In genomic region chr3:138180375-138181029, GRCh38 we compare ENCODE assay signal across 9 cellular contexts. TPM values are rescaled to one million over a fixed set of nuclear protein-coding genes. Genes with fewer than 3 reads are reported as not detected.
DNase-seq lines count a peak whose midpoint lies in the region; ATAC-seq and FAIRE-seq lines count a peak whose summit lies in the region.
"Had no signal": no experiment of that assay in that cellular context is flagged by ENCODE, and none has a peak within 500 bp of the region (broad histone marks: within the 10 kb centered on the region; RNA-seq: fewer than 3 reads in every experiment).

No MANE protein-coding gene starts in this region.

- H3K9me3 ChIP-seq in mesenchymal stem cell (ENCODE audit: control insufficient read depth, low read length) (no peaks in the 10 kb centered on the region), aorta (ENCODE audit: control insufficient read depth, low read length) (no peaks in the 10 kb centered on the region)

- H3K4ac ChIP-seq in mesenchymal stem cell (ENCODE audit: low read depth in 1 of 2, low read length in 2 of 2), result no peak overlapping the region

- H3K27me3 ChIP-seq in mesenchymal stem cell (ENCODE audit: control insufficient read depth in 1 of 2, insufficient read depth in 1 of 2, low read length in 2 of 2) (peaks cover 0 to 4% of the 10 kb centered on the region in 2 experiments), aorta (ENCODE audit: control insufficient read depth in 1 of 2, insufficient read depth in 2 of 2, low read length in 1 of 2) (no peaks in the 10 kb centered on the region)

- peak; percentile 69 for FAIRE-seq in RCC 7860 (lab: Jason Lieb, UNC)

- no peak overlapping the region for H2AFZ ChIP-seq in mesenchymal stem cell (ENCODE audit: low read depth, low read length)

- H3K4me3 ChIP-seq in mesenchymal stem cell (ENCODE audit: insufficient read depth in 1 of 2, low read depth in 1 of 2, low read length in 2 of 2), result no peak overlapping the region
- H3K4me3 ChIP-seq in aorta (ENCODE audit: low read length in 2 of 2), result no peak overlapping the region

- H3K36me3 ChIP-seq in mesenchymal stem cell (ENCODE audit: control insufficient read depth in 1 of 2, insufficient read depth in 2 of 2, low read depth in 1 of 2, low read length in 2 of 2) (no peaks in the 10 kb centered on the region), aorta (ENCODE audit: control insufficient read depth in 1 of 2, insufficient read depth in 2 of 2, low read length in 1 of 2) (no peaks in the 10 kb centered on the region)

- H2BK120ac ChIP-seq in mesenchymal stem cell (ENCODE audit: low read depth, low read length), result no peak overlapping the region

- H4K8ac ChIP-seq in mesenchymal stem cell (ENCODE audit: low read length), result no peak overlapping the region

- no peak overlapping the region for H4K91ac ChIP-seq in mesenchymal stem cell (ENCODE audit: low read length)

- no peak overlapping the region for H3K9ac ChIP-seq in mesenchymal stem cell (ENCODE audit: low read length)

- DNase-seq in Daoy (ENCODE audit: low read depth) (peak; percentile 29), LoVo (ENCODE audit: low spot score) (peak; percentile 58), RCC 7860 (ENCODE audit: low spot score) (peak; percentile 45), mesenchymal stem cell (peak; percentile 36), NK-92 (lab: John Stamatoyannopoulos, UW; ENCODE audit: unreplicated experiment) (no peak), aorta (no peak)
- DNase-seq in central memory CD4-positive, alpha-beta T cell, result peak; percentile 16

- H3K27ac ChIP-seq in mesenchymal stem cell (ENCODE audit: low read length, poor library complexity, severe bottlenecking) (no peak overlapping the region), aorta (ENCODE audit: low read depth in 1 of 2, low read length in 2 of 2) (no peak overlapping the region)

- no peak overlapping the region for H3K4me2 ChIP-seq in mesenchymal stem cell (ENCODE audit: low read length, poor library complexity, severe bottlenecking)

- no peaks in the 10 kb centered on the region for H3K79me1 ChIP-seq in mesenchymal stem cell (replicated peaks; ENCODE audit: low read length, poor library complexity, severe bottlenecking)

- ATAC-seq in GM21619 (IDR thresholded peaks at IDR 0.05; ENCODE audit: unreplicated experiment) (peak; percentile 62), aorta (ENCODE audit: low FRiP score) (no peak)

- H3K4me1 ChIP-seq in mesenchymal stem cell (ENCODE audit: control insufficient read depth, insufficient read depth, low read depth, low read length), result no peaks in the 10 kb centered on the region
- H3K4me1 ChIP-seq in aorta (ENCODE audit: control insufficient read depth in 1 of 2, insufficient read depth in 2 of 2, low read length in 2 of 2), result no peaks in the 10 kb centered on the region

- no peak overlapping the region for H2AK5ac ChIP-seq in mesenchymal stem cell (ENCODE audit: low read length, severe bottlenecking)

- WGBS in mesenchymal stem cell, result no CpG with 5 or more reads among the region's 2 CpGs
- 28 to 38% methylated on average over 2 of the region's 2 CpGs for WGBS in aorta, 2 donors

- H3K18ac ChIP-seq in mesenchymal stem cell (ENCODE audit: low read depth in 1 of 2, low read length in 2 of 2), result no peak overlapping the region

- intact Hi-C loops in aorta (cut with DNase I), result no loop called here

- no peak overlapping the region for H3K14ac ChIP-seq in mesenchymal stem cell (ENCODE audit: low read length in 2 of 2)

- H2BK12ac ChIP-seq in mesenchymal stem cell (ENCODE audit: low read length in 2 of 2), result no peak overlapping the region

- no peak overlapping the region for H3K23ac ChIP-seq in mesenchymal stem cell (ENCODE audit: low read length in 2 of 2)

- no peak overlapping the region for H2BK15ac ChIP-seq in mesenchymal stem cell (ENCODE audit: low read depth, poor library complexity, severe bottlenecking)

- H2BK5ac ChIP-seq in mesenchymal stem cell (ENCODE audit: low read depth, low read length, poor library complexity, severe bottlenecking), result no peak overlapping the region

RNA-seq across cellular contexts. Expression of gene DBR1, which starts 5.8 kb away (rescaled TPM):
- total RNA-seq in Daoy (2014; rRNA removed; shearing (Covaris generic)), result 26.2 and 32.9 TPM in 2 replicates
- 7.5 TPM for polyA plus RNA-seq in mesenchymal stem cell (2013, experiment 1 of 2)
- polyA plus RNA-seq in mesenchymal stem cell (2013, experiment 2 of 2), result 7.9 TPM
- total RNA-seq in aorta, result 10 to 100 TPM; 11.1 to 15.3 TPM
- polyA plus RNA-seq in aorta, result 1 to 10 TPM; 5.5 to 9.9 TPM

RNA-seq across cellular contexts. Expression of gene ARMC8, which starts 6.6 kb away (rescaled TPM):
- 54.8 and 56.3 TPM in 2 replicates for total RNA-seq in Daoy (2014; rRNA removed; shearing (Covaris generic))
- polyA plus RNA-seq in mesenchymal stem cell (2013, experiment 1 of 2), result 33.1 TPM
- polyA plus RNA-seq in mesenchymal stem cell (2013, experiment 2 of 2), result 30.9 TPM
- 10 to 100 TPM; 52.6 to 59.7 TPM for total RNA-seq in aorta
- 10 to 100 TPM; 18.2 to 30.4 TPM for polyA plus RNA-seq in aorta

RNA-seq across cellular contexts. Expression of gene A4GNT, which starts 48.3 kb away (rescaled TPM):
- total RNA-seq in Daoy (2014; rRNA removed; shearing (Covaris generic)), result not detected in 2 replicates
- not detected for polyA plus RNA-seq in mesenchymal stem cell (2013, experiment 1 of 2)
- not detected for polyA plus RNA-seq in mesenchymal stem cell (2013, experiment 2 of 2)
- total RNA-seq in aorta, result not detected
- polyA plus RNA-seq in aorta, result not detected
- total RNA-seq: activated CD8-positive, alpha-beta memory T cell treated with anti-CD3 and anti-CD28 coated beads for 36 hours had no signal

Comparison
In these comparisons a context has a peak if more than half of its experiments do, and no peak if none do; other contexts are left out.
1. DNase-seq: peak in Daoy (single experiment), LoVo (single experiment), RCC 7860 (single experiment), central memory CD4-positive, alpha-beta T cell (single experiment) and mesenchymal stem cell (single experiment); none in NK-92 (single experiment) and aorta (0 of 2).